Comparison of ENCODE assay signal across 9 cellular contexts in genomic region chrX:155857561-155857960, GRCh38. TPM values are rescaled to one million over a fixed set of nuclear protein-coding genes. Genes with fewer than 3 reads are reported as not detected.
A peak's percentile ranks its signal among the peaks of the same experiment; 100 is the strongest.
DNase-seq lines count a peak whose midpoint lies in the region; ATAC-seq and TF ChIP-seq lines count a peak whose summit lies in the region.
"Had no signal": no experiment of that assay in that cellular context is flagged by ENCODE, and none has a peak within 500 bp of the region (broad histone marks: within the 10 kb centered on the region; RNA-seq: fewer than 3 reads in every experiment).

No MANE protein-coding gene starts in this region.

- H3K27ac ChIP-seq in osteoblast (ENCODE audit: low read depth, low read length): no peak overlapping the region

- no peak for ATAC-seq in HG03521 (IDR thresholded peaks at IDR 0.05; ENCODE audit: unreplicated experiment)

- H3K27me3 ChIP-seq in Loucy (ENCODE audit: insufficient read depth, low read length, poor library complexity, severe bottlenecking) (no peaks in the 10 kb centered on the region), osteoblast (ENCODE audit: insufficient read depth, low read length) (no peaks in the 10 kb centered on the region)

- H3K4me1 ChIP-seq in Loucy (ENCODE audit: insufficient read depth, low read length, poor library complexity, severe bottlenecking) (peaks cover 4% of the 10 kb centered on the region), osteoblast (ENCODE audit: insufficient read depth, low read length) (no peaks in the 10 kb centered on the region)

- H4K20me1 ChIP-seq in Loucy (ENCODE audit: insufficient read depth, low read length, poor library complexity, severe bottlenecking) (no peaks in the 10 kb centered on the region), osteoblast (ENCODE audit: insufficient read depth, low read length) (no peaks in the 10 kb centered on the region)

- H3K79me2 ChIP-seq in Loucy (ENCODE audit: insufficient read depth, low read length) (no peaks in the 10 kb centered on the region), osteoblast (ENCODE audit: insufficient read depth, low read length) (no peaks in the 10 kb centered on the region)

- H3K4me2 ChIP-seq in Loucy (ENCODE audit: low read depth, low read length, poor library complexity, severe bottlenecking) (peak overlapping the region; percentile 27), osteoblast (ENCODE audit: insufficient read depth, low read length) (no peak overlapping the region)

- H3F3A ChIP-seq in Loucy (ENCODE audit: low read depth): no peaks in the 10 kb centered on the region

- H3K4me3 ChIP-seq in Loucy (ENCODE audit: low read length, poor library complexity, severe bottlenecking) (no peak overlapping the region), osteoblast (ENCODE audit: insufficient read depth, low read length) (no peak overlapping the region)

- H2AFZ ChIP-seq in Loucy (ENCODE audit: low read length) (no peak overlapping the region), osteoblast (ENCODE audit: low read length) (no peak overlapping the region)

- no peak overlapping the region for H3K9ac ChIP-seq in Loucy (ENCODE audit: low read depth, low read length, poor library complexity, severe bottlenecking)

- no peaks in the 10 kb centered on the region for H3K9me2 ChIP-seq in Loucy (replicated peaks; ENCODE audit: low read depth, low read length)

- H3K9me3 ChIP-seq in Loucy (ENCODE audit: insufficient read depth, low read depth, low read length) (no peaks in the 10 kb centered on the region), osteoblast (ENCODE audit: low read depth, low read length) (no peaks in the 10 kb centered on the region)

- DNase-seq in NCI-H82 (lab: John Stamatoyannopoulos, UW): peak; percentile 2
- DNase-seq in NCI-H82 treated with DMSO at 0.1 percent for 48 hours (lab: John Stamatoyannopoulos, UW; ENCODE audit: unreplicated experiment): no peak
- peak; percentile 26 for DNase-seq in astrocyte of the hippocampus (ENCODE audit: low read depth, low spot score)
- DNase-seq in osteoblast (ENCODE audit: insufficient read length, low spot score, missing footprints): no peak
- no peak for DNase-seq in DMS79 treated with DMSO at 0.1 percent for 48 hours (lab: John Stamatoyannopoulos, UW)
- DNase-seq in stimulated activated CD4-positive, alpha-beta T cell treated with anti-CD3 and anti-CD28 coated beads, Interleukin-12 subunit alpha, Interleukin-12 subunit beta, amount 100 ng/mL, for 4 hours: no peak
- DNase-seq: activated naive CD8-positive, alpha-beta T cell treated with anti-CD3 and anti-CD28 coated beads, Interleukin-2, amount 10 ng/mL, durations not matched to agents 7 days and 5 days had no signal

- H3K36me3 ChIP-seq in Loucy (ENCODE audit: insufficient read depth, low read length) (no peaks in the 10 kb centered on the region), osteoblast (ENCODE audit: insufficient read depth, low read length) (no peaks in the 10 kb centered on the region)

- TF ChIP-seq CTCF in Loucy (conservative IDR thresholded peaks at IDR 0.05; ENCODE audit: low read length) (peak; percentile 55), osteoblast (IDR thresholded peaks at IDR 0.05; ENCODE audit: extremely low read depth, low read depth, low read length) (peak; percentile 22)

RNA-seq across cellular contexts. Expression of gene VAMP7, which starts 23.6 kb away (rescaled TPM):
- total RNA-seq in osteoblast: 49.9 and 50.4 TPM in 2 replicates

Comparison
In these comparisons a context has a peak if more than half of its experiments do, and no peak if none do; other contexts are left out.
1. DNase-seq: peak in NCI-H82 (single experiment) and astrocyte of the hippocampus (single experiment); none in NCI-H82 treated with DMSO at 0.1 percent for 48 hours (single experiment), osteoblast (single experiment), DMS79 treated with DMSO at 0.1 percent for 48 hours (single experiment) and stimulated activated CD4-positive, alpha-beta T cell treated with anti-CD3 and anti-CD28 coated beads, Interleukin-12 subunit alpha, Interleukin-12 subunit beta, amount 100 ng/mL, for 4 hours (single experiment).